In the genomic region with DNA sequence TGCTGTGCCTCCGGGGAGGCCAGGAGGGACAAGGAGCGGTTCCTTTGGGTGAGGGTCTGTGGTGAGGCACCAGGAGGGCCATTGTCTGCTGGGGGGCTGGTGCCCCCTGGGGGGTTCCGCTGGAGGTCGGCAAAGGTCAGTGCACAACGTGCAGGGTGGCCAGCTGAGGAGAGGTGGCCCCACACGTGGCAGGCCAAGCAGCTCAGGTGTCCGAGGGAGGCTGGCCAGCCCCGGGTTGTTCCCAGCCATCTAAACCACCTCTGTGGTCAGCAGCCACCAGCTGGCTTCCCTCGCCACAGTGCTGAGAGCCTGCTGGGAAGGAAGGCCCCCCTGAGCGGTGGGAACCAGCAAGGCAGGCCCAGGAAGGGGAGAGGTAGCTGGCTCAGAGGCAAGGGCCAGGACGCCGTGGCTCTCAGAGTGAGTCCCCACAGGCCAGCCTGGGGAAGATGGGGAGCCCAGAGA, we compare ENCODE assay signal across 33 cellular contexts. TPM values are rescaled to one million over a fixed set of nuclear protein-coding genes. Genes with fewer than 3 reads are reported as not detected.
DNase-seq lines count a peak whose midpoint lies in the region; ATAC-seq, FAIRE-seq and TF ChIP-seq lines count a peak whose summit lies in the region.
"Had no signal": no experiment of that assay in that cellular context is flagged by ENCODE, and none has a peak within 500 bp of the region (broad histone marks: within the 10 kb centered on the region; RNA-seq: fewer than 3 reads in every experiment).

No MANE protein-coding gene starts in this region.

- H3K4me3 ChIP-seq in BLaER1: no peak overlapping the region
- H3K4me3 ChIP-seq in HCT116 (replicated peaks in 1 of 2; ENCODE audit: low read depth in 1 of 2, low read length in 2 of 2): no peak overlapping the region
- H3K4me3 ChIP-seq in GM12878: no peak overlapping the region
- H3K4me3 ChIP-seq: ascending aorta, cardiac muscle cell, lower lobe of right lung, mucosa of descending colon, pancreas, testis had no signal

- no peaks in the 10 kb centered on the region for H3K9me2 ChIP-seq in HCT116 (ENCODE audit: insufficient read depth)
- H3K9me2 ChIP-seq: SK-N-SH had no signal

- H3K4me1 Mint-ChIP-seq in nephron progenitor cell: peaks cover 66% of the 10 kb centered on the region

- H3K36me3 ChIP-seq in BLaER1 (peaks cover 36% of the 10 kb centered on the region), HCT116 (ENCODE audit: control insufficient read depth in 1 of 2, insufficient read depth in 2 of 2, low read length in 2 of 2) (peaks cover 5 to 7% of the 10 kb centered on the region in 2 experiments; a peak in 3 of 4 replicates), GM12878 (ENCODE audit: control insufficient read depth in 2 of 2, insufficient read depth in 2 of 2, low read length in 1 of 2) (peaks cover 2 to 5% of the 10 kb centered on the region in 2 experiments; a peak in 3 of 4 replicates)

- H3K27me3 ChIP-seq in BLaER1 (peaks cover 14% of the 10 kb centered on the region), HCT116 (ENCODE audit: insufficient read depth, low read length) (no peaks in the 10 kb centered on the region), GM12878 (replicated peaks in 1 of 2; ENCODE audit: control insufficient read depth in 2 of 2, insufficient read depth in 2 of 2, low read length in 1 of 2) (no peaks in the 10 kb centered on the region)
- H3K27me3 ChIP-seq: ascending aorta, cardiac muscle cell, pancreas, testis had no signal

- POLR2A ChIA-PET in HCT116 (lab: Charles Lee) (no interaction called here), GM12878 (lab: Charles Lee) (no interaction called here)

- no peak for ATAC-seq in HCT116
- no peak for ATAC-seq in GM12878
- ATAC-seq: activated CD8-positive, alpha-beta T cell treated with anti-CD3 and anti-CD28 coated beads for 36 hours; lower lobe of right lung; mucosa of descending colon; pancreas had no signal

- no peaks in the 10 kb centered on the region for H3K36me3 Mint-ChIP-seq in nephron progenitor cell (ENCODE audit: low read depth)

- H3K4me1 ChIP-seq in BLaER1 (peaks cover 25% of the 10 kb centered on the region), HCT116 (ENCODE audit: control insufficient read depth in 1 of 2, insufficient read depth in 2 of 2, low read length in 2 of 2) (peaks cover 6 to 11% of the 10 kb centered on the region in 2 experiments), GM12878 (ENCODE audit: control insufficient read depth, insufficient read depth, low read length) (peaks cover 10% of the 10 kb centered on the region)

- RAD21 ChIA-PET in HCT116 (lab: Charles Lee; ENCODE audit: low non-redundant PET in 1 of 2, low total read pairs in 2 of 2, uncharacterized antibody in 2 of 2, unreplicated experiment in 2 of 2) (no interaction called here), GM12878 (lab: Charles Lee; ENCODE audit: unreplicated experiment) (no interaction called here)

- DNase-seq in HCT116 (ENCODE audit: low read depth, low spot score): no peak
- no peak for DNase-seq in GM12878 (ENCODE audit: low read depth, low spot score)
- DNase-seq in nephron progenitor cell: no peak
- DNase-seq in SW480 (ENCODE audit: low spot score): no peak
- no peak for DNase-seq in NCI-H2107 treated with DMSO at 0.1 percent for 48 hours (lab: John Stamatoyannopoulos, UW; ENCODE audit: unreplicated experiment)
- no peak for DNase-seq in NCI-H1930 (lab: John Stamatoyannopoulos, UW)
- DNase-seq: activated CD4-positive, alpha-beta T cell treated with anti-CD3 and anti-CD28 coated beads for 1 hour; activated CD8-positive, alpha-beta T cell treated with anti-CD3 and anti-CD28 coated beads for 36 hours; activated effector memory CD4-positive, alpha-beta T cell treated with anti-CD3 and anti-CD28 coated beads, Interleukin-2, amount 50 U/mL, for 16 hours; activated naive CD8-positive, alpha-beta T cell treated with anti-CD3 and anti-CD28 coated beads, Interleukin-2, amount 10 ng/mL, durations not matched to agents 7 days and 5 days; activated T-cell treated with anti-CD3 and anti-CD28 coated beads for 4 hours; DMS153; HCEC 1CT; hippocampal formation; lower lobe of right lung; mucosa of descending colon; NCI-H1694; NCI-H2171 treated with DMSO at 0.1 percent for 48 hours; NCI-H510A; OCI-M1; pancreas; SK-N-SH; T-helper 2 cell; testis had no signal

- TF ChIP-seq RAD21 in HCT116 (IDR thresholded peaks at IDR 0.05; ENCODE audit: low read depth): no peak
- no peak for TF ChIP-seq RAD21 in GM12878 (IDR thresholded peaks at IDR 0.05; ENCODE audit: insufficient read depth, low read depth, low read length)

- H3K9me3 ChIP-seq in BLaER1: no peaks in the 10 kb centered on the region
- H3K9me3 ChIP-seq in HCT116 (ENCODE audit: control insufficient read depth in 1 of 2, insufficient read depth in 1 of 2, low read depth in 1 of 2, low read length in 2 of 2): no peaks in the 10 kb centered on the region
- no peaks in the 10 kb centered on the region for H3K9me3 ChIP-seq in GM12878 (replicated peaks; ENCODE audit: control insufficient read depth, insufficient read depth, low read length)
- H3K9me3 ChIP-seq: ascending aorta, lower lobe of right lung, mucosa of descending colon, pancreas, SK-N-SH, testis had no signal

- no peak overlapping the region for H2AFZ ChIP-seq in HCT116 (ENCODE audit: low read depth, low read length, poor library complexity, severe bottlenecking)
- H2AFZ ChIP-seq in GM12878 (ENCODE audit: control insufficient read depth, low read depth, low read length): no peak overlapping the region

- H3K27ac ChIP-seq in BLaER1: no peak overlapping the region
- H3K27ac ChIP-seq in HCT116 (ENCODE audit: low read depth, low read length): peak overlapping the region; percentile 5; the same call in 1 of the 2 replicates
- H3K27ac ChIP-seq in GM12878 (ENCODE audit: control insufficient read depth, insufficient read depth): no peak overlapping the region
- H3K27ac ChIP-seq: ascending aorta, cardiac muscle cell, epithelial cell of prostate, lower lobe of right lung, pancreas, testis had no signal

- H3K9ac ChIP-seq in BLaER1 (0 out of 2 replicates have a peak overlapping the region, but pooled peaks have one; percentile 4), HCT116 (ENCODE audit: low read length) (no peak overlapping the region), GM12878 (ENCODE audit: control insufficient read depth, insufficient read depth, low read length) (no peak overlapping the region)
- H3K9ac ChIP-seq: SK-N-SH had no signal

- 75% methylated on average over 12 of the region's 12 CpGs for WGBS in GM12878 (ENCODE audit: insufficient coverage, insufficient replicate concordance, low lambda C conversion rate, missing lambda C conversion rate)

- SMC1A ChIA-PET in GM12878 (lab: Charles Lee; ENCODE audit: uncharacterized antibody, unreplicated experiment): no interaction called here

- no peak for TF ChIP-seq CTCF in HCT116 (IDR thresholded peaks at IDR 0.05 in 2 of 3, conservative IDR thresholded peaks at IDR 0.05 in 1 of 3; ENCODE audit: borderline replicate concordance in 1 of 3, insufficient read depth in 1 of 3, low read depth in 2 of 3, low read length in 2 of 3)
- TF ChIP-seq CTCF in GM12878 (IDR thresholded peaks at IDR 0.05 in 2 of 3, conservative IDR thresholded peaks at IDR 0.05 in 1 of 3; ENCODE audit: control insufficient read depth in 2 of 3, extremely low read depth in 1 of 3, insufficient read depth in 1 of 3, low read depth in 3 of 3, low read length in 3 of 3): no peak
- TF ChIP-seq CTCF in nephron progenitor cell (IDR thresholded peaks at IDR 0.05): no peak

- peak overlapping the region; percentile 45 for H3K27ac Mint-ChIP-seq in nephron progenitor cell
- H3K27ac Mint-ChIP-seq: activated CD8-positive, alpha-beta T cell treated with anti-CD3 and anti-CD28 coated beads for 36 hours; activated naive CD8-positive, alpha-beta T cell treated with anti-CD3 and anti-CD28 coated beads, Interleukin-2, amount 10 ng/mL, durations not matched to agents 7 days and 5 days; stimulated activated naive CD8-positive, alpha-beta T cell treated with anti-CD3 and anti-CD28 coated beads, Interleukin-15, Interleukin-2, amounts not matched to agents 100 ng/mL and 50 ng/mL, for 24 hours had no signal

- TF ChIP-seq POLR2A in HCT116 (IDR thresholded peaks at IDR 0.05; ENCODE audit: borderline replicate concordance, extremely low read depth, insufficient read depth, insufficient read length): no peak
- TF ChIP-seq POLR2A in GM12878 (IDR thresholded peaks at IDR 0.05; ENCODE audit: low read depth, low read length): peak; percentile 39; the same call in 1 of the 2 replicates

- H4K20me1 ChIP-seq in BLaER1 (peaks cover 11% of the 10 kb centered on the region; the same call in 1 of the 2 replicates), HCT116 (ENCODE audit: insufficient read depth) (no peaks in the 10 kb centered on the region), GM12878 (ENCODE audit: control insufficient read depth, insufficient read depth) (no peaks in the 10 kb centered on the region)

- in situ Hi-C loops in GM12878 (cut with MboI): no loop called here

- CTCF ChIA-PET in HCT116 (lab: Charles Lee) (no interaction called here), GM12878 (lab: Yijun Ruan, JAX) (interaction anchor here (1.3 kb wide), 1 partner anchor 100 kb away, joined by 5 read pairs; no protein-coding TSS in a partner anchor)

- no peak overlapping the region for H3K4me3 Mint-ChIP-seq in nephron progenitor cell
- H3K4me3 Mint-ChIP-seq: activated CD8-positive, alpha-beta T cell treated with anti-CD3 and anti-CD28 coated beads for 36 hours; activated naive CD8-positive, alpha-beta T cell treated with anti-CD3 and anti-CD28 coated beads, Interleukin-2, amount 10 ng/mL, durations not matched to agents 7 days and 5 days; stimulated activated naive CD8-positive, alpha-beta T cell treated with anti-CD3 and anti-CD28 coated beads, Interleukin-15, Interleukin-2, amounts not matched to agents 100 ng/mL and 50 ng/mL, for 24 hours had no signal

- H3K79me2 ChIP-seq in HCT116 (ENCODE audit: insufficient read depth, low read length): peaks cover 20% of the 10 kb centered on the region
- H3K79me2 ChIP-seq in GM12878 (ENCODE audit: control insufficient read depth, insufficient read depth, low read length): peaks cover 19% of the 10 kb centered on the region

- TF ChIP-seq EP300 in GM12878 (IDR thresholded peaks at IDR 0.05; ENCODE audit: borderline replicate concordance in 1 of 2, control insufficient read depth in 1 of 2, low read depth in 2 of 2, low read length in 2 of 2): no peak

- no peak overlapping the region for H3K4me2 ChIP-seq in BLaER1
- no peak overlapping the region for H3K4me2 ChIP-seq in HCT116 (ENCODE audit: low read length)
- H3K4me2 ChIP-seq in GM12878 (ENCODE audit: control insufficient read depth, insufficient read depth): no peak overlapping the region
- H3K4me2 ChIP-seq: SK-N-SH had no signal

- no peak for FAIRE-seq in GM12878 (lab: Jason Lieb, UNC)
- FAIRE-seq: colon, pancreas, urothelium cell line had no signal

- intact Hi-C loops in HCT116 (cut with micrococcal nuclease) (loop anchor here (5.0 kb wide), 3 partner anchors 97 to 222 kb away; no protein-coding TSS in a partner anchor), GM12878 (cut with micrococcal nuclease; ENCODE audit: unreplicated experiment) (loop anchor here (5.0 kb wide), 1 partner anchor 552 kb away; a partner anchor contains a TSS)

- H3K27me3 Mint-ChIP-seq in nephron progenitor cell (ENCODE audit: low read depth, poor library complexity): peaks cover 5% of the 10 kb centered on the region
- H3K27me3 Mint-ChIP-seq: activated CD8-positive, alpha-beta T cell treated with anti-CD3 and anti-CD28 coated beads for 36 hours; activated naive CD8-positive, alpha-beta T cell treated with anti-CD3 and anti-CD28 coated beads, Interleukin-2, amount 10 ng/mL, durations not matched to agents 7 days and 5 days; stimulated activated naive CD8-positive, alpha-beta T cell treated with anti-CD3 and anti-CD28 coated beads, Interleukin-15, Interleukin-2, amounts not matched to agents 100 ng/mL and 50 ng/mL, for 24 hours had no signal

- no peaks in the 10 kb centered on the region for H3K9me3 Mint-ChIP-seq in nephron progenitor cell
- H3K9me3 Mint-ChIP-seq: activated CD8-positive, alpha-beta T cell treated with anti-CD3 and anti-CD28 coated beads for 36 hours; activated naive CD8-positive, alpha-beta T cell treated with anti-CD3 and anti-CD28 coated beads, Interleukin-2, amount 10 ng/mL, durations not matched to agents 7 days and 5 days; stimulated activated naive CD8-positive, alpha-beta T cell treated with anti-CD3 and anti-CD28 coated beads, Interleukin-15, Interleukin-2, amounts not matched to agents 100 ng/mL and 50 ng/mL, for 24 hours had no signal

- BruUV-seq in HCT116 (replicated peaks; lab: Mats Ljungman, UMichigan) (no TSS peak), GM12878 (replicated peaks; lab: Mats Ljungman, UMichigan) (no TSS peak)

RNA-seq across cellular contexts. Expression of a gene that starts 4.2 kb away (rescaled TPM):
- total RNA-seq in HCT116 (2021; ENCODE audit: unreplicated experiment) (47.1 TPM), GM12878 (2014; rRNA removed) (49.0 and 52.2 TPM in 2 replicates), GM12878 (2014; rRNA removed; fragmentation: Illumina TruSeq; extraction: Trizol) (15.9 and 19.0 TPM in 2 replicates), GM12878 (2021) (52.6 and 55.4 TPM in 2 replicates)
- 40.5 and 46.1 TPM in 2 replicates for polyA plus RNA-seq in HCT116 (2012)
- 17.2 and 17.7 TPM in 2 replicates for total RNA-seq in GM12878 (2013; cell fraction: nucleolus; rRNA removed)
- 5.7 TPM for polyA plus RNA-seq in GM12878 (2011; ENCODE audit: low read depth)
- polyA plus RNA-seq in GM12878 (2011; rRNA removed) (6.4 and 14.7 TPM in 2 replicates), GM12878 (2014; fragmentation: Illumina TruSeq; extraction: Trizol) (0.36 and 5.3 TPM in 2 replicates), GM12878 (2014; fragmentation: Nextera tagmentation; extraction: Ambion mirVana) (1 to 10 TPM in 1 of 2 experiments, under 1 TPM in 1; 0.69 to 5.3 TPM), GM12878 (2014; rRNA removed) (32.3 and 43.8 TPM in 2 replicates), GM12878 (2016; fragmentation: Nextera tagmentation; extraction: Ambion mirVana) (10 to 100 TPM; 62.8 to 70.1 TPM)
- polyA plus RNA-seq in GM12878 (2011; cell fraction: cytosol; rRNA removed): 21.9 and 41.0 TPM in 2 replicates
- polyA plus RNA-seq in GM12878 (2011; cell fraction: nucleus; rRNA removed): 62.3 and 80.7 TPM in 2 replicates
- polyA plus RNA-seq in GM12878 (2012): 21.8 and 26.7 TPM in 2 replicates
- polyA minus RNA-seq in GM12878 (2011; rRNA and poly(A)+ RNA removed): 11.3 and 24.7 TPM in 2 replicates
- polyA minus RNA-seq in GM12878 (2011; cell fraction: cytosol; rRNA and poly(A)+ RNA removed): 13.5 and 18.3 TPM in 2 replicates
- polyA minus RNA-seq in GM12878 (2011; cell fraction: nucleus; rRNA and poly(A)+ RNA removed): 20.7 and 40.5 TPM in 2 replicates

RNA-seq across cellular contexts. Expression of a gene that starts 27.7 kb away (rescaled TPM):
- 296 TPM for total RNA-seq in HCT116 (2021; ENCODE audit: unreplicated experiment)
- polyA plus RNA-seq in HCT116 (2012): 454 and 578 TPM in 2 replicates
- total RNA-seq in GM12878 (2013; cell fraction: nucleolus; rRNA removed): 117 and 127 TPM in 2 replicates
- 58.2 and 59.2 TPM in 2 replicates for total RNA-seq in GM12878 (2014; rRNA removed)
- total RNA-seq in GM12878 (2014; rRNA removed; fragmentation: Illumina TruSeq; extraction: Trizol): 48.9 and 55.3 TPM in 2 replicates
- 145 TPM in 2 replicates for total RNA-seq in GM12878 (2021)
- 105 TPM for polyA plus RNA-seq in GM12878 (2011; ENCODE audit: low read depth)
- 55.2 and 106 TPM in 2 replicates for polyA plus RNA-seq in GM12878 (2011; rRNA removed)
- polyA plus RNA-seq in GM12878 (2011; cell fraction: cytosol; rRNA removed): 215 and 249 TPM in 2 replicates
- 252 and 253 TPM in 2 replicates for polyA plus RNA-seq in GM12878 (2011; cell fraction: nucleus; rRNA removed)
- polyA plus RNA-seq in GM12878 (2012): 161 and 203 TPM in 2 replicates
- polyA plus RNA-seq in GM12878 (2014; fragmentation: Illumina TruSeq; extraction: Trizol): 49.0 and 99.3 TPM in 2 replicates
- polyA plus RNA-seq in GM12878 (2014; fragmentation: Nextera tagmentation; extraction: Ambion mirVana): 1 to 10 TPM; 2.0 to 7.8 TPM
- 118 and 139 TPM in 2 replicates for polyA plus RNA-seq in GM12878 (2014; rRNA removed)
- 10 to 100 TPM; 18.1 to 24.1 TPM for polyA plus RNA-seq in GM12878 (2016; fragmentation: Nextera tagmentation; extraction: Ambion mirVana)
- polyA minus RNA-seq in GM12878 (2011; rRNA and poly(A)+ RNA removed): 150 and 192 TPM in 2 replicates
- 81.7 and 85.6 TPM in 2 replicates for polyA minus RNA-seq in GM12878 (2011; cell fraction: cytosol; rRNA and poly(A)+ RNA removed)
- polyA minus RNA-seq in GM12878 (2011; cell fraction: nucleus; rRNA and poly(A)+ RNA removed): 38.2 and 56.5 TPM in 2 replicates

RNA-seq across cellular contexts. Expression of a gene that starts 39.5 kb away (rescaled TPM):
- total RNA-seq in HCT116 (2021; ENCODE audit: unreplicated experiment): 0.07 TPM
- polyA plus RNA-seq in HCT116 (2012): not detected in 2 replicates
- not detected in 2 replicates for total RNA-seq in GM12878 (2013; cell fraction: nucleolus; rRNA removed)
- not detected in 2 replicates for total RNA-seq in GM12878 (2014; rRNA removed)
- total RNA-seq in GM12878 (2014; rRNA removed; fragmentation: Illumina TruSeq; extraction: Trizol): not detected in 2 replicates
- total RNA-seq in GM12878 (2021): not detected in 2 replicates
- not detected for polyA plus RNA-seq in GM12878 (2011; ENCODE audit: low read depth)
- polyA plus RNA-seq in GM12878 (2011; rRNA removed): not detected in 2 replicates
- polyA plus RNA-seq in GM12878 (2011; cell fraction: cytosol; rRNA removed): not detected in 2 replicates
- not detected in 2 replicates for polyA plus RNA-seq in GM12878 (2011; cell fraction: nucleus; rRNA removed)
- not detected in 2 replicates for polyA plus RNA-seq in GM12878 (2012)
- polyA plus RNA-seq in GM12878 (2014; fragmentation: Illumina TruSeq; extraction: Trizol): not detected in 2 replicates
- polyA plus RNA-seq in GM12878 (2014; fragmentation: Nextera tagmentation; extraction: Ambion mirVana): not detected
- polyA plus RNA-seq in GM12878 (2014; rRNA removed): not detected in 2 replicates
- polyA plus RNA-seq in GM12878 (2016; fragmentation: Nextera tagmentation; extraction: Ambion mirVana): not detected
- not detected in 2 replicates for polyA minus RNA-seq in GM12878 (2011; rRNA and poly(A)+ RNA removed)
- polyA minus RNA-seq in GM12878 (2011; cell fraction: cytosol; rRNA and poly(A)+ RNA removed): not detected in 2 replicates
- polyA minus RNA-seq in GM12878 (2011; cell fraction: nucleus; rRNA and poly(A)+ RNA removed): not detected in 2 replicates
- total RNA-seq: activated CD8-positive, alpha-beta T cell treated with anti-CD3 and anti-CD28 coated beads for 36 hours; activated naive CD8-positive, alpha-beta T cell treated with anti-CD3 and anti-CD28 coated beads, Interleukin-2, amount 10 ng/mL, durations not matched to agents 7 days and 5 days; ascending aorta; lower lobe of right lung had no signal
- polyA plus RNA-seq: BJ, neural cell, SK-N-SH had no signal

RNA-seq across cellular contexts. Expression of a gene that starts 40.0 kb away (rescaled TPM):
- 10.7 TPM for total RNA-seq in HCT116 (2021; ENCODE audit: unreplicated experiment)
- polyA plus RNA-seq in HCT116 (2012): 8.5 and 10.8 TPM in 2 replicates
- 0.71 and 0.81 TPM in 2 replicates for total RNA-seq in GM12878 (2013; cell fraction: nucleolus; rRNA removed)
- total RNA-seq in GM12878 (2014; rRNA removed): not detected in 2 replicates
- not detected in 2 replicates for total RNA-seq in GM12878 (2014; rRNA removed; fragmentation: Illumina TruSeq; extraction: Trizol)
- total RNA-seq in GM12878 (2021): 0.15 and 0.16 TPM in 2 replicates
- polyA plus RNA-seq in GM12878 (2011; ENCODE audit: low read depth): not detected
- 0.06 and 0.12 TPM in 2 replicates for polyA plus RNA-seq in GM12878 (2011; rRNA removed)
- polyA plus RNA-seq in GM12878 (2011; cell fraction: cytosol; rRNA removed): 0.10 and 0.18 TPM in 2 replicates
- 0.03 and 0.15 TPM in 2 replicates for polyA plus RNA-seq in GM12878 (2011; cell fraction: nucleus; rRNA removed)
- polyA plus RNA-seq in GM12878 (2012): 0.19 and 0.25 TPM in 2 replicates
- 0.03 TPM in 1 of 2 replicates, not detected in the other for polyA plus RNA-seq in GM12878 (2014; fragmentation: Illumina TruSeq; extraction: Trizol)
- not detected for polyA plus RNA-seq in GM12878 (2014; fragmentation: Nextera tagmentation; extraction: Ambion mirVana)
- not detected in 2 replicates for polyA plus RNA-seq in GM12878 (2014; rRNA removed)
- not detected for polyA plus RNA-seq in GM12878 (2016; fragmentation: Nextera tagmentation; extraction: Ambion mirVana)
- 0.15 and 0.41 TPM in 2 replicates for polyA minus RNA-seq in GM12878 (2011; rRNA and poly(A)+ RNA removed)
- polyA minus RNA-seq in GM12878 (2011; cell fraction: cytosol; rRNA and poly(A)+ RNA removed): not detected in 2 replicates
- polyA minus RNA-seq in GM12878 (2011; cell fraction: nucleus; rRNA and poly(A)+ RNA removed): not detected in 2 replicates
- polyA plus RNA-seq: BJ, neural cell had no signal
